ENCODE assay signal across 1 cellular context in the genomic region with DNA sequence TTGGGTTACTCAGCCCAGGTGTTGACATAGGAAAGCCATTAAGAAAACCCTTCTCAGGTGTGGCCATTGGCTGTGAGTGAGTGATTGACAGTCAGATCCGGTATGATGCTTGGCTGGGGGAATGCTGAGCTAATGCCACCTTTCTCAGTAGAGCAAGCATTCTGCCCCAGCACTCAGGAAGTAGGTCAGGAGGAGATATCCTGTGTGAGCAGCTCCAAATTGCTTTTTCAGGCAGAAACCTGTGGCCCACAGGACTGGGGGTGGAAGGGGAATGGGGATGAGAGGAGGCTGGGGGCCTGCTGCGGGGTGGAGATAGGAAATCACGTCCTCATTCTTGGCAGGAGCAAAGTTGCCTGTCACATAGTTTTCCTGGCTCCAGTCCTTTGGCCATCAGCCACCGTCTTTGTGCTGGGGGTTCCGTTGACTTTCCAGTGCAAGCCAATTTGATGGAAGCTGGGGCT.
TF ChIP-seq lines count a peak whose summit lies in the region.

No MANE protein-coding gene starts in this region.

TF ChIP-seq in GM23338, 12 proteins besides CTCF, POLR2A, EP300 and RAD21 (continued from another document):
- TF ChIP-seq, protein P1, sequence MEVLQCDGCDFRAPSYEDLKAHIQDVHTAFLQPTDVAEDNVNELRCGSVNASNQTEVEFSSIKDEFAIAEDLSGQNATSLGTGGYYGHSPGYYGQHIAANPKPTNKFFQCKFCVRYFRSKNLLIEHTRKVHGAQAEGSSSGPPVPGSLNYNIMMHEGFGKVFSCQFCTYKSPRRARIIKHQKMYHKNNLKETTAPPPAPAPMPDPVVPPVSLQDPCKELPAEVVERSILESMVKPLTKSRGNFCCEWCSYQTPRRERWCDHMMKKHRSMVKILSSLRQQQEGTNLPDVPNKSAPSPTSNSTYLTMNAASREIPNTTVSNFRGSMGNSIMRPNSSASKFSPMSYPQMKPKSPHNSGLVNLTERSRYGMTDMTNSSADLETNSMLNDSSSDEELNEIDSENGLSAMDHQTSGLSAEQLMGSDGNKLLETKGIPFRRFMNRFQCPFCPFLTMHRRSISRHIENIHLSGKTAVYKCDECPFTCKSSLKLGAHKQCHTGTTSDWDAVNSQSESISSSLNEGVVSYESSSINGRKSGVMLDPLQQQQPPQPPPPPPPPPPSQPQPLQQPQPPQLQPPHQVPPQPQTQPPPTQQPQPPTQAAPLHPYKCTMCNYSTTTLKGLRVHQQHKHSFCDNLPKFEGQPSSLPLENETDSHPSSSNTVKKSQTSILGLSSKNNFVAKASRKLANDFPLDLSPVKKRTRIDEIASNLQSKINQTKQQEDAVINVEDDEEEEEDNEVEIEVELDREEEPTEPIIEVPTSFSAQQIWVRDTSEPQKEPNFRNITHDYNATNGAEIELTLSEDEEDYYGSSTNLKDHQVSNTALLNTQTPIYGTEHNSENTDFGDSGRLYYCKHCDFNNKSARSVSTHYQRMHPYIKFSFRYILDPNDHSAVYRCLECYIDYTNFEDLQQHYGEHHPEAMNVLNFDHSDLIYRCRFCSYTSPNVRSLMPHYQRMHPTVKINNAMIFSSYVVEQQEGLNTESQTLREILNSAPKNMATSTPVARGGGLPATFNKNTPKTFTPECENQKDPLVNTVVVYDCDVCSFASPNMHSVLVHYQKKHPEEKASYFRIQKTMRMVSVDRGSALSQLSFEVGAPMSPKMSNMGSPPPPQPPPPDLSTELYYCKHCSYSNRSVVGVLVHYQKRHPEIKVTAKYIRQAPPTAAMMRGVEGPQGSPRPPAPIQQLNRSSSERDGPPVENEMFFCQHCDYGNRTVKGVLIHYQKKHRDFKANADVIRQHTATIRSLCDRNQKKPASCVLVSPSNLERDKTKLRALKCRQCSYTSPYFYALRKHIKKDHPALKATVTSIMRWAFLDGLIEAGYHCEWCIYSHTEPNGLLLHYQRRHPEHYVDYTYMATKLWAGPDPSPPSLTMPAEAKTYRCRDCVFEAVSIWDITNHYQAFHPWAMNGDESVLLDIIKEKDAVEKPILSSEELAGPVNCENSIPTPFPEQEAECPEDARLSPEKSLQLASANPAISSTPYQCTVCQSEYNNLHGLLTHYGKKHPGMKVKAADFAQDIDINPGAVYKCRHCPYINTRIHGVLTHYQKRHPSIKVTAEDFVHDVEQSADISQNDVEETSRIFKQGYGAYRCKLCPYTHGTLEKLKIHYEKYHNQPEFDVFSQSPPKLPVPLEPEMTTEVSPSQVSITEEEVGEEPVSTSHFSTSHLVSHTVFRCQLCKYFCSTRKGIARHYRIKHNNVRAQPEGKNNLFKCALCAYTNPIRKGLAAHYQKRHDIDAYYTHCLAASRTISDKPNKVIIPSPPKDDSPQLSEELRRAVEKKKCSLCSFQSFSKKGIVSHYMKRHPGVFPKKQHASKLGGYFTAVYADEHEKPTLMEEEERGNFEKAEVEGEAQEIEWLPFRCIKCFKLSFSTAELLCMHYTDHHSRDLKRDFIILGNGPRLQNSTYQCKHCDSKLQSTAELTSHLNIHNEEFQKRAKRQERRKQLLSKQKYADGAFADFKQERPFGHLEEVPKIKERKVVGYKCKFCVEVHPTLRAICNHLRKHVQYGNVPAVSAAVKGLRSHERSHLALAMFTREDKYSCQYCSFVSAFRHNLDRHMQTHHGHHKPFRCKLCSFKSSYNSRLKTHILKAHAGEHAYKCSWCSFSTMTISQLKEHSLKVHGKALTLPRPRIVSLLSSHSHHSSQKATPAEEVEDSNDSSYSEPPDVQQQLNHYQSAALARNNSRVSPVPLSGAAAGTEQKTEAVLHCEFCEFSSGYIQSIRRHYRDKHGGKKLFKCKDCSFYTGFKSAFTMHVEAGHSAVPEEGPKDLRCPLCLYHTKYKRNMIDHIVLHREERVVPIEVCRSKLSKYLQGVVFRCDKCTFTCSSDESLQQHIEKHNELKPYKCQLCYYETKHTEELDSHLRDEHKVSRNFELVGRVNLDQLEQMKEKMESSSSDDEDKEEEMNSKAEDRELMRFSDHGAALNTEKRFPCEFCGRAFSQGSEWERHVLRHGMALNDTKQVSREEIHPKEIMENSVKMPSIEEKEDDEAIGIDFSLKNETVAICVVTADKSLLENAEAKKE (CRISPR knock-in tag; IDR thresholded peaks at IDR 0.05): no peak
- TF ChIP-seq JUNB (IDR thresholded peaks at IDR 0.05; ENCODE audit: unreplicated experiment) (no peak), REST (IDR thresholded peaks at IDR 0.05; ENCODE audit: unreplicated experiment) (no peak), STAT1 (IDR thresholded peaks at IDR 0.05; ENCODE audit: unreplicated experiment) (no peak), EZH2 (IDR thresholded peaks at IDR 0.05; ENCODE audit: low read depth, unreplicated experiment) (no peak), ZNF114 (CRISPR knock-in tag; IDR thresholded peaks at IDR 0.05) (no peak), POLR2AphosphoS5 (IDR thresholded peaks at IDR 0.05; ENCODE audit: low read depth) (no peak), CREB1 (CRISPR knock-in tag; IDR thresholded peaks at IDR 0.05; ENCODE audit: low read depth) (no peak)
